In genomic region chr7:44105832-44106231, GRCh38 we compare ENCODE assay signal across 10 cellular contexts. TPM values are rescaled to one million over a fixed set of nuclear protein-coding genes. Genes with fewer than 3 reads are reported as not detected.
DNase-seq lines count a peak whose midpoint lies in the region; ATAC-seq and TF ChIP-seq lines count a peak whose summit lies in the region.
"Had no signal": no experiment of that assay in that cellular context is flagged by ENCODE, and none has a peak within 500 bp of the region (broad histone marks: within the 10 kb centered on the region; RNA-seq: fewer than 3 reads in every experiment).

No MANE protein-coding gene starts in this region.

- H3K4me3 ChIP-seq in CD8-positive, alpha-beta T cell (ENCODE audit: low read depth, low read length): no peak overlapping the region
- H3K4me3 ChIP-seq in Peyer's patch (peak overlapping the region in 2 of 4 donors; percentile 53 to 56), esophagus squamous epithelium (peak overlapping the region in 3 of 4 donors; percentile 1 to 67 (median 63)), gastrocnemius medialis (peak overlapping the region in 1 of 4 donors; percentile 50)

- TF ChIP-seq POLR2A in Peyer's patch (IDR thresholded peaks at IDR 0.05): no peak
- TF ChIP-seq POLR2A in esophagus squamous epithelium (IDR thresholded peaks at IDR 0.05): no peak
- no peak for TF ChIP-seq POLR2A in gastrocnemius medialis (IDR thresholded peaks at IDR 0.05)

- peaks cover 19% of the 10 kb centered on the region for H3K4me1 Mint-ChIP-seq in CD8-positive, alpha-beta T cell (ENCODE audit: low read depth)

- intact Hi-C loops in CD8-positive, alpha-beta T cell (cut with DNase I, micrococcal nuclease): no loop called here
- intact Hi-C loops in esophagus squamous epithelium (cut with DNase I) (no loop called here), gastrocnemius medialis (cut with DNase I; ENCODE audit: low total_unique reads) (no loop called here)

- CTCF ChIA-PET in CD8-positive, alpha-beta T cell (lab: Charles Lee): no interaction called here

- no peaks in the 10 kb centered on the region for H3K9me3 ChIP-seq in CD8-positive, alpha-beta T cell (ENCODE audit: low read length)
- no peaks in the 10 kb centered on the region for H3K9me3 ChIP-seq in Peyer's patch
- no peaks in the 10 kb centered on the region for H3K9me3 ChIP-seq in esophagus squamous epithelium
- H3K9me3 ChIP-seq in gastrocnemius medialis: no peaks in the 10 kb centered on the region

- ATAC-seq in CD8-positive, alpha-beta T cell: no peak
- no peak for ATAC-seq in gastrocnemius medialis
- ATAC-seq: HepG2 had no signal

- TF ChIP-seq CTCF in CD8-positive, alpha-beta T cell (IDR thresholded peaks at IDR 0.05): no peak
- no peak for TF ChIP-seq CTCF in Peyer's patch (IDR thresholded peaks at IDR 0.05)
- no peak for TF ChIP-seq CTCF in esophagus squamous epithelium (IDR thresholded peaks at IDR 0.05)
- no peak for TF ChIP-seq CTCF in gastrocnemius medialis (IDR thresholded peaks at IDR 0.05 in 4 of 5, conservative IDR thresholded peaks at IDR 0.05 in 1 of 5)

- H3K27ac Mint-ChIP-seq in CD8-positive, alpha-beta T cell: peak overlapping the region; percentile 19

- H3K36me3 Mint-ChIP-seq in CD8-positive, alpha-beta T cell: peaks cover 12% of the 10 kb centered on the region

- H3K27me3 Mint-ChIP-seq in CD8-positive, alpha-beta T cell (ENCODE audit: low read depth): no peaks in the 10 kb centered on the region

- WGBS in esophagus squamous epithelium, 2 donors: 50 to 73% methylated on average over 2 of the region's 2 CpGs

- no peak for DNase-seq in CD8-positive, alpha-beta T cell
- DNase-seq in Peyer's patch (no peak), esophagus squamous epithelium (lab: John Stamatoyannopoulos, UW) (no peak), gastrocnemius medialis (no peak), NCI-H82 treated with DMSO at 0.1 percent for 48 hours (lab: John Stamatoyannopoulos, UW; ENCODE audit: unreplicated experiment) (no peak), kidney glomerular epithelial cell (lab: John Stamatoyannopoulos, UW) (no peak), NCI-H2227 treated with DMSO at 0.1 percent for 48 hours (lab: John Stamatoyannopoulos, UW) (no peak)
- DNase-seq in activated CD4-positive, CD25-positive, alpha-beta regulatory T cell (lab: John Stamatoyannopoulos, UW): no peak
- DNase-seq: stimulated activated CD4-positive, alpha-beta T cell treated with anti-CD3 and anti-CD28 coated beads, Interleukin-15, amount 100 ng/mL, for 24 hours had no signal

- POLR2A ChIA-PET in CD8-positive, alpha-beta T cell (lab: Charles Lee): interaction anchor here (0.6 kb wide), 1 partner anchor 484 kb away, joined by 3 read pairs; no protein-coding TSS in a partner anchor

- no peaks in the 10 kb centered on the region for H3K27me3 ChIP-seq in CD8-positive, alpha-beta T cell (ENCODE audit: insufficient read depth, low read length)
- H3K27me3 ChIP-seq in Peyer's patch: peaks cover 0 to 6% of the 10 kb centered on the region in 2 donors
- peaks cover 0 to 28% (median 0%) of the 10 kb centered on the region in 4 donors for H3K27me3 ChIP-seq in esophagus squamous epithelium
- peaks cover 8 to 10% (median 9%) of the 10 kb centered on the region in 3 donors for H3K27me3 ChIP-seq in gastrocnemius medialis

- peaks cover 10% of the 10 kb centered on the region for H3K4me1 ChIP-seq in CD8-positive, alpha-beta T cell (ENCODE audit: insufficient read depth, low read length)
- H3K4me1 ChIP-seq in Peyer's patch (no peaks in the 10 kb centered on the region), esophagus squamous epithelium (peaks cover 11 to 91% (median 58%) of the 10 kb centered on the region in 3 donors), gastrocnemius medialis (peaks cover 0 to 8% of the 10 kb centered on the region in 2 donors)

- no peaks in the 10 kb centered on the region for H3K9me3 Mint-ChIP-seq in CD8-positive, alpha-beta T cell

- H3K4me3 Mint-ChIP-seq in CD8-positive, alpha-beta T cell: peak overlapping the region; percentile 77

- no peak overlapping the region for H3K27ac ChIP-seq in CD8-positive, alpha-beta T cell (ENCODE audit: low read depth, low read length)
- H3K27ac ChIP-seq in Peyer's patch: peak overlapping the region in 3 of 4 donors; percentile 71 to 85 (median 76)
- H3K27ac ChIP-seq in esophagus squamous epithelium: peak overlapping the region; percentile 74 to 92 (median 88)
- peak overlapping the region; percentile 63 to 73 (median 65) for H3K27ac ChIP-seq in gastrocnemius medialis

- no peaks in the 10 kb centered on the region for H3K36me3 ChIP-seq in CD8-positive, alpha-beta T cell (ENCODE audit: insufficient read depth, low read length)
- peaks cover 0 to 5% (median 0%) of the 10 kb centered on the region in 3 donors for H3K36me3 ChIP-seq in Peyer's patch
- H3K36me3 ChIP-seq in esophagus squamous epithelium: peaks cover 0 to 42% (median 0%) of the 10 kb centered on the region in 3 donors
- no peaks in the 10 kb centered on the region for H3K36me3 ChIP-seq in gastrocnemius medialis

- in situ Hi-C loops in gastrocnemius medialis (cut with MboI; ENCODE audit: low sequenced_read_pairs in 4 of 4): no loop called here

RNA-seq across cellular contexts. Expression of gene AEBP1, which starts 1.7 kb away (rescaled TPM):
- total RNA-seq in CD8-positive, alpha-beta T cell: 10 to 100 TPM; 15.9 to 22.6 TPM
- total RNA-seq in Peyer's patch (100 to 1,000 TPM in 1 of 4 donors, 10 to 100 TPM in 3; 20.1 to 127 (median 58.0) TPM), esophagus squamous epithelium (10 to 100 TPM in 2 of 4 donors, 1 to 10 TPM in 2; 4.6 to 83.9 (median 25.2) TPM), gastrocnemius medialis (10 to 100 TPM in 2 of 4 donors, 1 to 10 TPM in 2; 5.8 to 23.6 (median 15.9) TPM)

RNA-seq across cellular contexts. Expression of gene POLD2, which starts 17.5 kb away (rescaled TPM):
- 10 to 100 TPM; 44.0 to 48.9 TPM for total RNA-seq in CD8-positive, alpha-beta T cell
- total RNA-seq in Peyer's patch (10 to 100 TPM in 3 of 4 donors, 1 to 10 TPM in 1; 7.4 to 80.9 (median 28.4) TPM), esophagus squamous epithelium (100 to 1,000 TPM in 1 of 4 donors, 10 to 100 TPM in 3; 71.2 to 164 (median 89.5) TPM), gastrocnemius medialis (10 to 100 TPM; 69.4 to 93.0 (median 77.7) TPM)

RNA-seq across cellular contexts. Expression of gene POLM, which starts 23.5 kb away (rescaled TPM):
- total RNA-seq in CD8-positive, alpha-beta T cell: 10 to 100 TPM; 35.7 to 42.0 TPM
- 100 to 1,000 TPM in 2 of 4 donors, 10 to 100 TPM in 2; 49.5 to 150 (median 90.8) TPM for total RNA-seq in Peyer's patch
- total RNA-seq in esophagus squamous epithelium: 10 to 100 TPM; 24.1 to 45.9 (median 24.8) TPM
- 10 to 100 TPM; 11.1 to 34.6 (median 17.3) TPM for total RNA-seq in gastrocnemius medialis

RNA-seq across cellular contexts. Expression of gene MYL7, which starts 35.3 kb away (rescaled TPM):
- total RNA-seq in CD8-positive, alpha-beta T cell: not detected
- total RNA-seq in Peyer's patch (not detected), esophagus squamous epithelium (not detected), gastrocnemius medialis (1 to 10 TPM in 1 of 4 donors, not detected in 3; 2.6 TPM)

RNA-seq across cellular contexts. Expression of gene PGAM2, which starts 40.5 kb away (rescaled TPM):
- 1 to 10 TPM; 1.1 to 1.5 TPM for total RNA-seq in CD8-positive, alpha-beta T cell
- total RNA-seq in Peyer's patch (1 to 10 TPM in 2 of 4 donors, not detected in 2; 1.2 to 4.1 TPM), esophagus squamous epithelium (1 to 10 TPM in 2 of 4 donors, under 1 TPM in 1, not detected in 1; 0.57 to 1.6 (median 1.3) TPM), gastrocnemius medialis (100 to 1,000 TPM; 129 to 355 (median 306) TPM)
